In the genomic region with DNA sequence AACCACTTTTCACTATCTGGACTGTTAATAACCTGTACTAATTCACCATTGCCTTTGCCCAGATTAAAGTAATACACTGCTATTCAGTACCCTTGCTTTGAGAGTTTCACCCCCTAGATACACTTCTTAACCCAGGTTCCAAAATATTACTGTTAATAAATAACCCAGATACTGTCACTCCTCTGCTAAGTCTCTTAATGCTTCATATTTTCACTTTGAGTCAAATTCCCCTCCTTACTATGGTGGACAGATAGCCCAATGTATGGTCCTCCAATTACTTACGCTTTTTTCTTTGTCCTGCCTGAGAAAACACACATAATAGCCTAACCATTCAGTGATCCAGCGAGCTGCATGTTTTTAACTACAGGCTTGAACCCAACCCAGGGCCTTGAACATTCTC, we compare ENCODE assay signal across 9 cellular contexts.
"Had no signal": no experiment of that assay in that cellular context is flagged by ENCODE, and none has a peak within 500 bp of the region (broad histone marks: within the 10 kb centered on the region; RNA-seq: fewer than 3 reads in every experiment).

No MANE protein-coding gene starts in this region.

- H3K4me3 ChIP-seq: HAP-1, K562 had no signal

- H3K9me3 ChIP-seq: HAP-1 had no signal

- H3K9me3 Mint-ChIP-seq: HFFc6 had no signal

- ATAC-seq: HCT116, K562 had no signal

- DNase-seq: GOT3, H7, HFFc6, IMR-90, KG1 had no signal

- H3K4me3 Mint-ChIP-seq: HFFc6 had no signal

- FAIRE-seq: HTR-8/SVneo, K562 had no signal

- H3K27ac Mint-ChIP-seq: HFFc6 had no signal

- H3K4me1 ChIP-seq: HAP-1 had no signal

- H3K36me3 ChIP-seq: HAP-1 had no signal
